In the genomic region with DNA sequence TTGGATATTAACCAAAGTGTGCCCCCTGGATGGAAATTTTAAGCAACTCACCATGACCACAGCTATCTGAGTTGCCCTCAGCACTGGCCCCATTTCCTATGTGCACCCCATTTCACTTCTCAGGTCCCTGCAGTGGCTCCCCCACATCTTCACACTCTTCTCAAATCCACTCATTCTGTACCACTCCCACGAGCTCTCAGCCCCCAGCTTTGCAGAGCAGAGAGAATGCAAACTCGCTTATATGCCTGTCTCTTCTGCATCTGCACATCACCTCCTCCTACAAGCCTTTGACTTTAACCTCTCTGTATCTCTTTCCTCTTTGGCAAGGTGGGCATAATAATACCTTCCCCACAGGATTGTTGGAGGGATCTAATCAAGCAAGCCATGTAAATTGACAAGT, we compare ENCODE assay signal across 19 cellular contexts. TPM values are rescaled to one million over a fixed set of nuclear protein-coding genes. Genes with fewer than 3 reads are reported as not detected.
DNase-seq lines count a peak whose midpoint lies in the region; ATAC-seq and TF ChIP-seq lines count a peak whose summit lies in the region.
"Had no signal": no experiment of that assay in that cellular context is flagged by ENCODE, and none has a peak within 500 bp of the region (broad histone marks: within the 10 kb centered on the region; RNA-seq: fewer than 3 reads in every experiment).

No MANE protein-coding gene starts in this region.

- ATAC-seq in HG02870 (IDR thresholded peaks at IDR 0.05; ENCODE audit: unreplicated experiment), result no peak

- H3K27me3 ChIP-seq in esophagus muscularis mucosa, result no peaks in the 10 kb centered on the region
- H3K27me3 ChIP-seq: BE2C, BLaER1 had no signal

- H3K9me3 ChIP-seq in esophagus muscularis mucosa, result peaks cover 0 to 19% (median 14%) of the 10 kb centered on the region in 4 donors
- H3K9me3 ChIP-seq: BE2C had no signal

- H3K27ac ChIP-seq in esophagus muscularis mucosa (replicated peaks in 1 of 4), result no peak overlapping the region
- H3K27ac ChIP-seq: BLaER1 had no signal

- DNase-seq in esophagus muscularis mucosa (ENCODE audit: extremely low spot score), result peak; percentile 68
- DNase-seq in head of caudate nucleus, result peak in 33 of 42 donors; percentile 35 to 89 (median 61)
- DNase-seq in putamen (ENCODE audit: low spot score), result peak; percentile 71
- no peak for DNase-seq in central memory CD4-positive, alpha-beta T cell
- DNase-seq in cerebellum (ENCODE audit: low spot score), result no peak
- DNase-seq: 8988T; ACHN; BE2C; C1 segment of cervical spinal cord; CD4-positive, alpha-beta memory T cell; CD4-positive, CD25-positive, alpha-beta regulatory T cell; CD8-positive, alpha-beta memory T cell; COR-L47; DMS 273 treated with DMSO at 0.1 percent for 48 hours; DMS153; DMS79 treated with DMSO at 0.1 percent for 48 hours; GF-D8 had no signal

- TF ChIP-seq CTCF in esophagus muscularis mucosa (IDR thresholded peaks at IDR 0.05), result no peak

- H3K4me1 ChIP-seq in esophagus muscularis mucosa, result peaks cover 0 to 3% (median 0%) of the 10 kb centered on the region in 4 donors
- H3K4me1 ChIP-seq: BE2C, BLaER1 had no signal

- intact Hi-C loops in esophagus muscularis mucosa (cut with DNase I), result no loop called here
- intact Hi-C loops in head of caudate nucleus (cut with DNase I), result no loop called here

- no peak overlapping the region for H3K4me3 ChIP-seq in esophagus muscularis mucosa
- H3K4me3 ChIP-seq: BLaER1 had no signal

- WGBS in esophagus muscularis mucosa, result 95% methylated on average over 2 of the region's 2 CpGs

- H3K36me3 ChIP-seq in esophagus muscularis mucosa, result no peaks in the 10 kb centered on the region
- H3K36me3 ChIP-seq: BE2C, BLaER1 had no signal

- TF ChIP-seq EP300 in esophagus muscularis mucosa (IDR thresholded peaks at IDR 0.05), result no peak

- no peak for TF ChIP-seq POLR2A in esophagus muscularis mucosa (IDR thresholded peaks at IDR 0.05; ENCODE audit: low read depth)

RNA-seq across cellular contexts. Expression of a gene that starts 46.2 kb away (rescaled TPM):
- under 1 TPM; 0.13 to 0.50 (median 0.41) TPM for total RNA-seq in esophagus muscularis mucosa
- total RNA-seq in cerebellum, result 90.2 TPM
- total RNA-seq: CD4-positive, alpha-beta memory T cell; CD4-positive, CD25-positive, alpha-beta regulatory T cell; CD8-positive, alpha-beta memory T cell had no signal

Comparison
In these comparisons a context has a peak if more than half of its experiments do, and no peak if none do; other contexts are left out.
1. DNase-seq: peak in esophagus muscularis mucosa (single experiment), head of caudate nucleus (33 of 42) and putamen (single experiment); none in central memory CD4-positive, alpha-beta T cell (single experiment) and cerebellum (single experiment).
2. RNA of a gene that starts 46.2 kb away (total RNA-seq): 90.2 TPM in cerebellum (single experiment); 0.13 to 0.50 TPM in esophagus muscularis mucosa; every median in the first group is over 10 times any median in the second.